Comparison of ENCODE assay signal across 14 cellular contexts in the genomic region with DNA sequence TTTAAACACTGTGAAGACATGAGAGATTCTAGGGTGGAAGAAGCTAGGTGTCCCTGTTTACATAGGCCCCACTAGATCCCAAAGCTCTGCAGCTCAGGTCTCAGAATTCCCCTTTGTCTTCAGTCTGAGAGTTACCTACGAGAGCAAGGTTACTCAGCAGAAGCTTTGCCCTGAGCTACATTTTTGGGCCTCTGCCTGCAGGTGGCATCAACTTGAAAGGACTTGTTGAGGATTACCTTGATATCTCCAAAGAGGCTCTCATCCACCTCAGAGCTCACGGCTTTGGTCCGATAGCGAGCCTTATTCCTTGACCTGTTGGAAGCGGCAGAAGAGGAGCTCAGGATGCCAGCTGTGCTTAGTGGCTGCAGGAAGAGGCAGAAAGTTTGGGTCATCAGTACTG. TPM values are rescaled to one million over a fixed set of nuclear protein-coding genes. Genes with fewer than 3 reads are reported as not detected.
DNase-seq lines count a peak whose midpoint lies in the region; ATAC-seq and TF ChIP-seq lines count a peak whose summit lies in the region.
"Had no signal": no experiment of that assay in that cellular context is flagged by ENCODE, and none has a peak within 500 bp of the region (broad histone marks: within the 10 kb centered on the region; RNA-seq: fewer than 3 reads in every experiment).

No MANE protein-coding gene starts in this region.

- ATAC-seq in left lobe of liver (peak; percentile 45), GM18519 (IDR thresholded peaks at IDR 0.05; ENCODE audit: low FRiP score, unreplicated experiment) (no peak)
- ATAC-seq: stimulated activated naive CD8-positive, alpha-beta T cell treated with anti-CD3 and anti-CD28 coated beads, Interleukin-15, amount 100 ng/mL, for 72 hours had no signal

- DNase-seq in NCI-H82 (lab: John Stamatoyannopoulos, UW) (peak; percentile 14), NCI-H82 treated with DMSO at 0.1 percent for 48 hours (lab: John Stamatoyannopoulos, UW; ENCODE audit: unreplicated experiment) (no peak), HPDE6-E6E7 (ENCODE audit: extremely low spot score) (peak; percentile 52), WERI-Rb-1 (peak; percentile 36), left lobe of liver (ENCODE audit: low spot score) (no peak), SIG-M5 (lab: John Stamatoyannopoulos, UW) (no peak), AG20443 (ENCODE audit: low spot score) (no peak)
- DNase-seq: activated CD8-positive, alpha-beta memory T cell treated with anti-CD3 and anti-CD28 coated beads, Interleukin-2, amount 50 U/mL, for 48 hours; cortex of kidney; NCI-H1930; stimulated activated naive CD8-positive, alpha-beta T cell treated with anti-CD3 and anti-CD28 coated beads, Interleukin-15, amount 100 ng/mL, for 72 hours had no signal

- H3K36me3 ChIP-seq in WERI-Rb-1: no peaks in the 10 kb centered on the region
- H3K36me3 ChIP-seq: Peyer's patch had no signal

- no peaks in the 10 kb centered on the region for H3K9me3 ChIP-seq in WERI-Rb-1 (ENCODE audit: severe bottlenecking)
- H3K9me3 ChIP-seq: Peyer's patch had no signal

- no peak overlapping the region for H3K4me3 ChIP-seq in WERI-Rb-1 (ENCODE audit: low read depth, low read length)
- H3K4me3 ChIP-seq: Peyer's patch had no signal

- peak; percentile 27; the same call in 1 of the 2 replicates for TF ChIP-seq CTCF in WERI-Rb-1 (IDR thresholded peaks at IDR 0.05; ENCODE audit: low read depth, low read length)

- H3K27me3 ChIP-seq in WERI-Rb-1 (ENCODE audit: insufficient read depth, low read depth, severe bottlenecking): peaks cover 69% of the 10 kb centered on the region
- H3K27me3 ChIP-seq: Peyer's patch had no signal

- no peak overlapping the region for H3K27ac ChIP-seq in WERI-Rb-1
- H3K27ac ChIP-seq: Peyer's patch had no signal

RNA-seq across cellular contexts. Expression of a gene that starts 7.0 kb away (rescaled TPM):
- not detected for total RNA-seq in left lobe of liver

RNA-seq across cellular contexts. Expression of a gene that starts 30.5 kb away (rescaled TPM):
- not detected for total RNA-seq in left lobe of liver
- total RNA-seq: renal cortical epithelial cell had no signal

RNA-seq across cellular contexts. Expression of a gene that starts 32.4 kb away (rescaled TPM):
- total RNA-seq in left lobe of liver: 68.3 TPM

RNA-seq across cellular contexts. Expression of a gene that starts 52.5 kb away (rescaled TPM):
- total RNA-seq in left lobe of liver: 17.0 TPM
- total RNA-seq: renal cortical epithelial cell had no signal

Comparison
In these comparisons a context has a peak if more than half of its experiments do, and no peak if none do; other contexts are left out.
1. DNase-seq: peak in NCI-H82 (single experiment), HPDE6-E6E7 (single experiment) and WERI-Rb-1 (single experiment); none in NCI-H82 treated with DMSO at 0.1 percent for 48 hours (single experiment), left lobe of liver (single experiment), SIG-M5 (single experiment) and AG20443 (single experiment).